ENCODE assay signal across 8 cellular contexts in the genomic region with DNA sequence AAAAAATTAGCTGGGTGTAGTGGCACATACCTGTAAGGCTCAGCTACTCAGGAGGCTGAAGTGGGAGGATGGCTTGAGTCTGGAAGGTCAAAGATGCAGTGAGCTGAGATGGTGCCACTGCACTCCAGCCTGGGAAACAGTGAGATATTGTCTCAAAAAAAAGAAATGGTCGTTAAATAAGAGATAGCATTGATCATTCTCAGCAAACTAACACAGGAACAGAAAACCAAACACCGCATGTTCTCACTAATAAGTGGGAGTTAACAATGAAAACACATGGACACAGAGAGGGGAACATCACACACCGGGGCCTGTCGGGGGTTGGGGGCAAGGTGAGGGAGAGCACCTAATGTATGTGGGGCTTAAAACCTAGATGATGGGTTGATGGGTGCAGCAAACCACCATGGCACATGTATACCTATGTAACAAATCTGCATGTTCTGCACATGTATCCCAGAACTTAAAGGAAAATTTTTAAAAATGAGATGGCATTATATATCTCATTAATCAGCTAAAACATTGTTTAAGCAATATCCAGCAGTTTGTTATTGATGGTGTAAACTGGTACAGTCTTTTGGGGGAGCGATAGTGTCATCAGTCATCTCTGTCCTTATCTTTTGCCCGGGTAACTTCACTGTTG. TPM values are rescaled to one million over a fixed set of nuclear protein-coding genes. Genes with fewer than 3 reads are reported as not detected.
DNase-seq lines count a peak whose midpoint lies in the region; ATAC-seq, FAIRE-seq and TF ChIP-seq lines count a peak whose summit lies in the region.
"Not testable (repeated sequence)": the region's sequence is repeated elsewhere in the genome, so short reads cannot be mapped to it uniquely, and the experiment has no call there.

No MANE protein-coding gene starts in this region.

- not testable (repeated sequence) for H3K9me3 Mint-ChIP-seq in activated T-helper 2 cell treated with anti-CD3 and anti-CD28 coated beads, Interferon-gamma antibody, Interleukin-2, Interleukin-4, amounts not matched to agents 10 μg/mL and 5 μg/mL and 100 μg/mL, durations not matched to agents 14 hours and 24 hours and 36 hours; central memory CD8-positive, alpha-beta T cell; natural killer cell treated with Interleukin-12 subunit alpha and Interleukin-12 subunit beta and Interleukin-15 and Interleukin-18, amount 100 ng/mL, for 72 hours; stimulated activated naive B cell treated with anti-CD40 and anti-IgM and Interleukin-4, amounts not matched to agents 10 μg/mL and 1 μg/mL and 100 μg/mL, for 72 hours

- H3K36me3 Mint-ChIP-seq in activated T-helper 2 cell treated with anti-CD3 and anti-CD28 coated beads, Interferon-gamma antibody, Interleukin-2, Interleukin-4, amounts not matched to agents 10 μg/mL and 5 μg/mL and 100 μg/mL, durations not matched to agents 14 hours and 24 hours and 36 hours (ENCODE audit: low read depth) = peaks cover 49% of the 10 kb centered on the region
- H3K36me3 Mint-ChIP-seq in central memory CD8-positive, alpha-beta T cell (ENCODE audit: insufficient read depth) = peaks cover 13% of the 10 kb centered on the region
- H3K36me3 Mint-ChIP-seq in natural killer cell treated with Interleukin-12 subunit alpha and Interleukin-12 subunit beta and Interleukin-15 and Interleukin-18, amount 100 ng/mL, for 72 hours = peaks cover 13% of the 10 kb centered on the region
- H3K36me3 Mint-ChIP-seq in stimulated activated naive B cell treated with anti-CD40 and anti-IgM and Interleukin-4, amounts not matched to agents 10 μg/mL and 1 μg/mL and 100 μg/mL, for 72 hours = peaks cover 13 to 18% of the 10 kb centered on the region in 2 donors

- peak overlapping the region; percentile 80 for H3K27ac Mint-ChIP-seq in activated T-helper 2 cell treated with anti-CD3 and anti-CD28 coated beads, Interferon-gamma antibody, Interleukin-2, Interleukin-4, amounts not matched to agents 10 μg/mL and 5 μg/mL and 100 μg/mL, durations not matched to agents 14 hours and 24 hours and 36 hours
- peak overlapping the region; percentile 82 for H3K27ac Mint-ChIP-seq in central memory CD8-positive, alpha-beta T cell (ENCODE audit: low read depth)
- H3K27ac Mint-ChIP-seq in natural killer cell treated with Interleukin-12 subunit alpha and Interleukin-12 subunit beta and Interleukin-15 and Interleukin-18, amount 100 ng/mL, for 72 hours = peak overlapping the region; percentile 92 to 93
- peak overlapping the region; percentile 76 for H3K27ac Mint-ChIP-seq in stimulated activated naive B cell treated with anti-CD40 and anti-IgM and Interleukin-4, amounts not matched to agents 10 μg/mL and 1 μg/mL and 100 μg/mL, for 72 hours

- not testable (repeated sequence) for H3K9ac ChIP-seq in SU-DHL-6 (ENCODE audit: low read length)

- not testable (repeated sequence) for ATAC-seq in A549; central memory CD8-positive, alpha-beta T cell (replicated peaks; ENCODE audit: extremely low read depth, poor library complexity, severe bottlenecking); natural killer cell treated with Interleukin-12 subunit alpha and Interleukin-12 subunit beta and Interleukin-15 and Interleukin-18, amount 100 ng/mL, for 72 hours; stimulated activated naive B cell treated with anti-CD40 and anti-IgM and Interleukin-4, amounts not matched to agents 10 μg/mL and 1 μg/mL and 100 μg/mL, for 72 hours (replicated peaks)

- H3K4me1 Mint-ChIP-seq in activated T-helper 2 cell treated with anti-CD3 and anti-CD28 coated beads, Interferon-gamma antibody, Interleukin-2, Interleukin-4, amounts not matched to agents 10 μg/mL and 5 μg/mL and 100 μg/mL, durations not matched to agents 14 hours and 24 hours and 36 hours (ENCODE audit: low read depth) = peaks cover 24% of the 10 kb centered on the region
- H3K4me1 Mint-ChIP-seq in central memory CD8-positive, alpha-beta T cell = peaks cover 24% of the 10 kb centered on the region
- peaks cover 30 to 36% of the 10 kb centered on the region in 2 donors for H3K4me1 Mint-ChIP-seq in natural killer cell treated with Interleukin-12 subunit alpha and Interleukin-12 subunit beta and Interleukin-15 and Interleukin-18, amount 100 ng/mL, for 72 hours (ENCODE audit: low read depth in 2 of 2)
- H3K4me1 Mint-ChIP-seq in stimulated activated naive B cell treated with anti-CD40 and anti-IgM and Interleukin-4, amounts not matched to agents 10 μg/mL and 1 μg/mL and 100 μg/mL, for 72 hours = peaks cover 35 to 53% of the 10 kb centered on the region in 2 donors

- DNase-seq in A549 (ENCODE audit: low read depth in 1 of 2, low spot score in 1 of 2); HL-60 (ENCODE audit: low read depth in 1 of 2, low spot score in 1 of 2); activated T-helper 2 cell treated with anti-CD3 and anti-CD28 coated beads, Interferon-gamma antibody, Interleukin-2, Interleukin-4, amounts not matched to agents 10 μg/mL and 5 μg/mL and 100 μg/mL, durations not matched to agents 14 hours and 24 hours and 36 hours (ENCODE audit: low spot score); central memory CD8-positive, alpha-beta T cell (ENCODE audit: low spot score in 2 of 2); hepatocyte (ENCODE audit: low spot score); natural killer cell treated with Interleukin-12 subunit alpha and Interleukin-12 subunit beta and Interleukin-15 and Interleukin-18, amount 100 ng/mL, for 72 hours (ENCODE audit: low spot score); stimulated activated naive B cell treated with anti-CD40 and anti-IgM and Interleukin-4, amounts not matched to agents 10 μg/mL and 1 μg/mL and 100 μg/mL, for 72 hours: not testable (repeated sequence)

- H3K36me3 ChIP-seq in SU-DHL-6 (ENCODE audit: low read length); hepatocyte (replicated peaks; ENCODE audit: insufficient read depth, low read depth): not testable (repeated sequence)

- not testable (repeated sequence) for H3K27me3 Mint-ChIP-seq in activated T-helper 2 cell treated with anti-CD3 and anti-CD28 coated beads, Interferon-gamma antibody, Interleukin-2, Interleukin-4, amounts not matched to agents 10 μg/mL and 5 μg/mL and 100 μg/mL, durations not matched to agents 14 hours and 24 hours and 36 hours (ENCODE audit: low read depth); central memory CD8-positive, alpha-beta T cell; natural killer cell treated with Interleukin-12 subunit alpha and Interleukin-12 subunit beta and Interleukin-15 and Interleukin-18, amount 100 ng/mL, for 72 hours; stimulated activated naive B cell treated with anti-CD40 and anti-IgM and Interleukin-4, amounts not matched to agents 10 μg/mL and 1 μg/mL and 100 μg/mL, for 72 hours

- CTCF ChIA-PET in A549 (lab: Yijun Ruan, JAX) = interaction anchor here (0.6 to 16.8 kb wide), 18 partner anchors 8 to 518 kb away, joined by 3 to 326 read pairs (median 5); partner anchors contain the start of genes FES, HDDC3 and UNC45A

- H4K20me1 ChIP-seq in SU-DHL-6 (ENCODE audit: low read depth, low read length); hepatocyte (ENCODE audit: insufficient read depth, poor library complexity, severe bottlenecking): not testable (repeated sequence)

- not testable (repeated sequence) for H3F3A ChIP-seq in SU-DHL-6 (ENCODE audit: insufficient read depth)

- H3K79me2 ChIP-seq in SU-DHL-6 (ENCODE audit: insufficient read depth, low read length); hepatocyte: not testable (repeated sequence)

- not testable (repeated sequence) for H3K9me2 ChIP-seq in SU-DHL-6 (replicated peaks; ENCODE audit: insufficient read depth, low read length); hepatocyte (replicated peaks; ENCODE audit: insufficient read depth)

- peak overlapping the region; percentile 99 for H3K4me2 ChIP-seq in A549
- peak overlapping the region; percentile 80 for H3K4me2 ChIP-seq in SU-DHL-6 (ENCODE audit: low read depth, low read length, poor library complexity, severe bottlenecking)
- peak overlapping the region; percentile 84 for H3K4me2 ChIP-seq in hepatocyte

- not testable (repeated sequence) for H3K27ac ChIP-seq in A549; SU-DHL-6 (ENCODE audit: low read depth, low read length)
- H3K27ac ChIP-seq in HL-60 (replicated peaks) (peak overlapping the region; percentile 86; the same call in 1 of the 2 replicates), hepatocyte (peak overlapping the region; percentile 95)

- not testable (repeated sequence) for TF ChIP-seq CTCF in A549 (IDR thresholded peaks at IDR 0.05); HL-60 (IDR thresholded peaks at IDR 0.05; ENCODE audit: insufficient read depth, low read length); SU-DHL-6 (IDR thresholded peaks at IDR 0.05; ENCODE audit: insufficient read depth, low read length, poor library complexity, severe bottlenecking); hepatocyte (IDR thresholded peaks at IDR 0.05; ENCODE audit: poor library complexity)

- H3K4me3 Mint-ChIP-seq in activated T-helper 2 cell treated with anti-CD3 and anti-CD28 coated beads, Interferon-gamma antibody, Interleukin-2, Interleukin-4, amounts not matched to agents 10 μg/mL and 5 μg/mL and 100 μg/mL, durations not matched to agents 14 hours and 24 hours and 36 hours (ENCODE audit: low read depth) = peak overlapping the region; percentile 78
- peak overlapping the region; percentile 82 for H3K4me3 Mint-ChIP-seq in central memory CD8-positive, alpha-beta T cell
- H3K4me3 Mint-ChIP-seq in natural killer cell treated with Interleukin-12 subunit alpha and Interleukin-12 subunit beta and Interleukin-15 and Interleukin-18, amount 100 ng/mL, for 72 hours = peak overlapping the region; percentile 92
- H3K4me3 Mint-ChIP-seq in stimulated activated naive B cell treated with anti-CD40 and anti-IgM and Interleukin-4, amounts not matched to agents 10 μg/mL and 1 μg/mL and 100 μg/mL, for 72 hours = peak overlapping the region; percentile 76 to 87

- not testable (repeated sequence) for FAIRE-seq in A549 (lab: Jason Lieb, UNC)

- not testable (repeated sequence) for TF ChIP-seq EP300 in A549 (IDR thresholded peaks at IDR 0.05)

- not testable (repeated sequence) for TF ChIP-seq POLR2A in A549 (IDR thresholded peaks at IDR 0.05; ENCODE audit: low read length)

- peaks cover 14% of the 10 kb centered on the region for H3K4me1 ChIP-seq in A549
- peaks cover 13% of the 10 kb centered on the region for H3K4me1 ChIP-seq in hepatocyte (ENCODE audit: insufficient read depth)

- TF ChIP-seq RAD21 in A549 (conservative IDR thresholded peaks at IDR 0.05 in 1 of 2, IDR thresholded peaks at IDR 0.05 in 1 of 2) = not testable (repeated sequence)

- H3K27me3 ChIP-seq in HL-60 (ENCODE audit: insufficient read depth, poor library complexity, severe bottlenecking); SU-DHL-6 (ENCODE audit: low read length); hepatocyte: not testable (repeated sequence)

- not testable (repeated sequence) for H2AFZ ChIP-seq in SU-DHL-6 (ENCODE audit: low read depth, low read length, severe bottlenecking)
- peak overlapping the region; percentile 72 for H2AFZ ChIP-seq in hepatocyte

- POLR2A ChIA-PET in A549 (lab: Yijun Ruan, JAX) = interaction anchor here (2.2 kb wide), 1 partner anchor 236 kb away, joined by 8 read pairs; no protein-coding TSS in a partner anchor

- H3K4me3 ChIP-seq in A549; HL-60 (replicated peaks; ENCODE audit: insufficient read depth, low read length); SU-DHL-6 (ENCODE audit: insufficient read depth, low read length, poor library complexity, severe bottlenecking); hepatocyte: not testable (repeated sequence)

- intact Hi-C loops in activated T-helper 2 cell treated with anti-CD3 and anti-CD28 coated beads, Interferon-gamma antibody, Interleukin-2, Interleukin-4, amounts not matched to agents 10 μg/mL and 5 μg/mL and 100 μg/mL, durations not matched to agents 14 hours and 24 hours and 36 hours (cut with micrococcal nuclease) = not testable (repeated sequence)

- not testable (repeated sequence) for H3K9me3 ChIP-seq in A549; SU-DHL-6 (ENCODE audit: insufficient read depth, low read length); hepatocyte (ENCODE audit: low read depth)

- WGBS in A549 (ENCODE audit: missing lambda C conversion rate) = 83% methylated on average over 6 of the region's 6 CpGs
- 83% methylated on average over 6 of the region's 6 CpGs for WGBS in hepatocyte (ENCODE audit: low lambda C conversion rate, missing lambda C conversion rate)

RNA-seq across cellular contexts. Expression of gene MAN2A2, which starts 1.8 kb away (rescaled TPM):
- 22.0 and 37.0 TPM in 2 replicates for polyA plus RNA-seq in A549 (2011; rRNA removed)
- polyA plus RNA-seq in A549 (2012; cell fraction: cytosol; rRNA removed) = 56.4 and 73.9 TPM in 2 replicates
- 415 and 583 TPM in 2 replicates for polyA plus RNA-seq in A549 (2012; cell fraction: nucleus; rRNA removed)
- 29.6 to 35.3 TPM (median 32.6 TPM) in 3 replicates for polyA plus RNA-seq in A549 (2017; fragmentation: RNase III; extraction: RNeasy Plus Mini Kit Qiagen cat#74134 plus additional on column Dnase treatment)
- 42.7 and 43.2 TPM in 2 replicates for polyA minus RNA-seq in A549 (2011; rRNA and poly(A)+ RNA removed)
- total RNA-seq in activated T-helper 2 cell treated with anti-CD3 and anti-CD28 coated beads, Interferon-gamma antibody, Interleukin-2, Interleukin-4, amounts not matched to agents 10 μg/mL and 5 μg/mL and 100 μg/mL, durations not matched to agents 14 hours and 24 hours and 36 hours = 200 and 201 TPM in 2 replicates
- total RNA-seq in hepatocyte = 8.3 and 11.2 TPM in 2 replicates
- polyA plus RNA-seq in hepatocyte = 32.7 and 44.5 TPM in 2 replicates
- 100 to 1,000 TPM; 172 to 244 TPM for total RNA-seq in natural killer cell treated with Interleukin-12 subunit alpha and Interleukin-12 subunit beta and Interleukin-15 and Interleukin-18, amount 100 ng/mL, for 72 hours

RNA-seq across cellular contexts. Expression of gene FES, which starts 17.0 kb away (rescaled TPM):
- polyA plus RNA-seq in A549 (2011; rRNA removed) (0.50 and 0.53 TPM in 2 replicates), A549 (2017; fragmentation: RNase III; extraction: RNeasy Plus Mini Kit Qiagen cat#74134 plus additional on column Dnase treatment) (0.39 to 0.50 TPM (median 0.45 TPM) in 3 replicates), hepatocyte (7.3 and 11.0 TPM in 2 replicates)
- 1.4 and 1.7 TPM in 2 replicates for polyA plus RNA-seq in A549 (2012; cell fraction: cytosol; rRNA removed)
- 1.4 and 1.7 TPM in 2 replicates for polyA plus RNA-seq in A549 (2012; cell fraction: nucleus; rRNA removed)
- 0.39 TPM in 1 of 2 replicates, not detected in the other for polyA minus RNA-seq in A549 (2011; rRNA and poly(A)+ RNA removed)
- total RNA-seq in activated T-helper 2 cell treated with anti-CD3 and anti-CD28 coated beads, Interferon-gamma antibody, Interleukin-2, Interleukin-4, amounts not matched to agents 10 μg/mL and 5 μg/mL and 100 μg/mL, durations not matched to agents 14 hours and 24 hours and 36 hours = 51.9 and 55.8 TPM in 2 replicates
- total RNA-seq in hepatocyte = 5.7 and 13.5 TPM in 2 replicates
- 100 to 1,000 TPM; 139 to 140 TPM for total RNA-seq in natural killer cell treated with Interleukin-12 subunit alpha and Interleukin-12 subunit beta and Interleukin-15 and Interleukin-18, amount 100 ng/mL, for 72 hours

RNA-seq across cellular contexts. Expression of gene HDDC3, which starts 31.1 kb away (rescaled TPM):
- polyA plus RNA-seq in A549 (2011; rRNA removed) = 29.8 and 31.9 TPM in 2 replicates
- 41.6 and 42.9 TPM in 2 replicates for polyA plus RNA-seq in A549 (2012; cell fraction: cytosol; rRNA removed)
- 28.9 and 34.8 TPM in 2 replicates for polyA plus RNA-seq in A549 (2012; cell fraction: nucleus; rRNA removed)
- 25.3 to 29.7 TPM (median 26.1 TPM) in 3 replicates for polyA plus RNA-seq in A549 (2017; fragmentation: RNase III; extraction: RNeasy Plus Mini Kit Qiagen cat#74134 plus additional on column Dnase treatment)
- polyA minus RNA-seq in A549 (2011; rRNA and poly(A)+ RNA removed) = 27.4 and 33.9 TPM in 2 replicates
- 38.6 and 43.0 TPM in 2 replicates for total RNA-seq in activated T-helper 2 cell treated with anti-CD3 and anti-CD28 coated beads, Interferon-gamma antibody, Interleukin-2, Interleukin-4, amounts not matched to agents 10 μg/mL and 5 μg/mL and 100 μg/mL, durations not matched to agents 14 hours and 24 hours and 36 hours
- total RNA-seq in hepatocyte = 15.4 and 17.5 TPM in 2 replicates
- polyA plus RNA-seq in hepatocyte = 13.0 and 20.0 TPM in 2 replicates
- total RNA-seq in natural killer cell treated with Interleukin-12 subunit alpha and Interleukin-12 subunit beta and Interleukin-15 and Interleukin-18, amount 100 ng/mL, for 72 hours = 10 to 100 TPM; 23.4 to 30.5 TPM

RNA-seq across cellular contexts. Expression of gene FURIN, which starts 32.9 kb away (rescaled TPM):
- polyA plus RNA-seq in A549 (2011; rRNA removed) (16.8 and 20.9 TPM in 2 replicates), A549 (2017; fragmentation: RNase III; extraction: RNeasy Plus Mini Kit Qiagen cat#74134 plus additional on column Dnase treatment) (23.1 to 37.1 TPM (median 33.3 TPM) in 3 replicates), hepatocyte (84.6 and 98.9 TPM in 2 replicates)
- polyA plus RNA-seq in A549 (2012; cell fraction: cytosol; rRNA removed) = 26.9 and 42.5 TPM in 2 replicates
- polyA plus RNA-seq in A549 (2012; cell fraction: nucleus; rRNA removed) = 36.8 and 51.9 TPM in 2 replicates
- 29.8 and 47.2 TPM in 2 replicates for polyA minus RNA-seq in A549 (2011; rRNA and poly(A)+ RNA removed)
- 564 and 570 TPM in 2 replicates for total RNA-seq in activated T-helper 2 cell treated with anti-CD3 and anti-CD28 coated beads, Interferon-gamma antibody, Interleukin-2, Interleukin-4, amounts not matched to agents 10 μg/mL and 5 μg/mL and 100 μg/mL, durations not matched to agents 14 hours and 24 hours and 36 hours
- total RNA-seq in hepatocyte = 62.6 and 67.9 TPM in 2 replicates
- 100 to 1,000 TPM; 528 to 679 TPM for total RNA-seq in natural killer cell treated with Interleukin-12 subunit alpha and Interleukin-12 subunit beta and Interleukin-15 and Interleukin-18, amount 100 ng/mL, for 72 hours

RNA-seq across cellular contexts. Expression of gene UNC45A, which starts 33.8 kb away (rescaled TPM):
- polyA plus RNA-seq in A549 (2011; rRNA removed) = 47.7 and 48.2 TPM in 2 replicates
- 70.2 and 71.6 TPM in 2 replicates for polyA plus RNA-seq in A549 (2012; cell fraction: cytosol; rRNA removed)
- 128 and 156 TPM in 2 replicates for polyA plus RNA-seq in A549 (2012; cell fraction: nucleus; rRNA removed)
- polyA plus RNA-seq in A549 (2017; fragmentation: RNase III; extraction: RNeasy Plus Mini Kit Qiagen cat#74134 plus additional on column Dnase treatment) = 76.9 to 82.5 TPM (median 80.4 TPM) in 3 replicates
- polyA minus RNA-seq in A549 (2011; rRNA and poly(A)+ RNA removed) = 84.6 and 90.4 TPM in 2 replicates
- total RNA-seq in activated T-helper 2 cell treated with anti-CD3 and anti-CD28 coated beads, Interferon-gamma antibody, Interleukin-2, Interleukin-4, amounts not matched to agents 10 μg/mL and 5 μg/mL and 100 μg/mL, durations not matched to agents 14 hours and 24 hours and 36 hours = 74.1 and 75.7 TPM in 2 replicates
- total RNA-seq in hepatocyte = 55.2 and 69.8 TPM in 2 replicates
- 55.3 and 63.3 TPM in 2 replicates for polyA plus RNA-seq in hepatocyte
- 10 to 100 TPM; 81.9 to 95.3 TPM for total RNA-seq in natural killer cell treated with Interleukin-12 subunit alpha and Interleukin-12 subunit beta and Interleukin-15 and Interleukin-18, amount 100 ng/mL, for 72 hours

Comparison
In these comparisons a context has a peak if more than half of its experiments do, and no peak if none do; other contexts are left out.
1. RNA of gene MAN2A2, which starts 1.8 kb away (total RNA-seq): 172 to 244 TPM in natural killer cell treated with Interleukin-12 subunit alpha and Interleukin-12 subunit beta and Interleukin-15 and Interleukin-18, amount 100 ng/mL, for 72 hours and 200 to 201 TPM in activated T-helper 2 cell treated with anti-CD3 and anti-CD28 coated beads, Interferon-gamma antibody, Interleukin-2, Interleukin-4, amounts not matched to agents 10 μg/mL and 5 μg/mL and 100 μg/mL, durations not matched to agents 14 hours and 24 hours and 36 hours; 8.3 to 11.2 TPM in hepatocyte; every median in the first group is over 10 times any median in the second.
2. Peak in every context shown above with its lines, with median percentiles within 50 percentile points of each other: H3K4me2 ChIP-seq, H3K27ac Mint-ChIP-seq and H3K4me3 Mint-ChIP-seq.